In genomic region chr3:138289260-138289659, GRCh38 we compare ENCODE assay signal across 26 cellular contexts. TPM values are rescaled to one million over a fixed set of nuclear protein-coding genes. Genes with fewer than 3 reads are reported as not detected.
"Had no signal": no experiment of that assay in that cellular context is flagged by ENCODE, and none has a peak within 500 bp of the region (broad histone marks: within the 10 kb centered on the region; RNA-seq: fewer than 3 reads in every experiment).

No MANE protein-coding gene starts in this region.

- H3K27me3 ChIP-seq: breast epithelium, esophagus squamous epithelium, left lung, SJCRH30, spleen, upper lobe of left lung, vagina had no signal

- H3K4me3 Mint-ChIP-seq: natural killer cell treated with Interleukin-12 subunit alpha and Interleukin-12 subunit beta and Interleukin-15 and Interleukin-18, amount 100 ng/mL, for 72 hours had no signal

- H3K27ac ChIP-seq: epithelial cell of prostate, esophagus squamous epithelium, left lung, lower lobe of right lung, SJCRH30, spleen, upper lobe of left lung, vagina had no signal

- H3K27me3 Mint-ChIP-seq: natural killer cell treated with Interleukin-12 subunit alpha and Interleukin-12 subunit beta and Interleukin-15 and Interleukin-18, amount 100 ng/mL, for 72 hours had no signal

- DNase-seq: activated CD4-positive, alpha-beta T cell treated with anti-CD3 and anti-CD28 coated beads for 4 hours; activated CD4-positive, alpha-beta T cell treated with anti-CD3 and anti-CD28 coated beads, Interleukin-2, amount 50 U/mL, for 4 hours; activated gamma-delta T cell treated with Interleukin-2 at 50 U/mL for 16 hours; central memory CD4-positive, alpha-beta T cell; dermis blood vessel endothelial cell; effector CD8-positive, alpha-beta T cell; esophagus squamous epithelium; foreskin melanocyte; kidney glomerular epithelial cell; left lung; lower lobe of right lung; mesendoderm; mucosa of descending colon; right cardiac atrium; SJCRH30; spleen; stimulated activated naive CD4-positive, alpha-beta T cell treated with Interleukin-2 at 50 U/mL for 16 hours; substantia nigra; T-helper 2 cell; upper lobe of left lung had no signal

- H3K9me3 Mint-ChIP-seq: natural killer cell treated with Interleukin-12 subunit alpha and Interleukin-12 subunit beta and Interleukin-15 and Interleukin-18, amount 100 ng/mL, for 72 hours had no signal

- H3K4me3 ChIP-seq: breast epithelium, esophagus squamous epithelium, left lung, lower lobe of right lung, mucosa of descending colon, SJCRH30, spleen, upper lobe of left lung, vagina had no signal

- ATAC-seq: left lung; lower lobe of right lung; mucosa of descending colon; natural killer cell treated with Interleukin-12 subunit alpha and Interleukin-12 subunit beta and Interleukin-15 and Interleukin-18, amount 100 ng/mL, for 72 hours; right cardiac atrium; SK-N-SH treated with all-trans-retinoic acid at 6 μM for 48 hours had no signal

RNA-seq across cellular contexts. Expression of gene NME9, which starts 40.4 kb away (rescaled TPM):
- total RNA-seq: dermis blood vessel endothelial cell; myocyte; natural killer cell treated with Interleukin-12 subunit alpha and Interleukin-12 subunit beta and Interleukin-15 and Interleukin-18, amount 100 ng/mL, for 72 hours; vagina had no signal
